8 cellular contexts compared by ENCODE assay signal in genomic region chr9:14251146-14252071, GRCh38.
DNase-seq lines count a peak whose midpoint lies in the region.

No MANE protein-coding gene starts in this region.

- H2AK5ac ChIP-seq in mesenchymal stem cell (ENCODE audit: low read length, severe bottlenecking) = no peak overlapping the region

- peaks cover 27% of the 10 kb centered on the region for H3K79me1 ChIP-seq in mesenchymal stem cell (replicated peaks; ENCODE audit: low read length, poor library complexity, severe bottlenecking)

- H4K8ac ChIP-seq in mesenchymal stem cell (ENCODE audit: low read length) = no peak overlapping the region

- H2BK120ac ChIP-seq in mesenchymal stem cell (ENCODE audit: low read depth, low read length) = no peak overlapping the region

- no peak overlapping the region for H2AFZ ChIP-seq in mesenchymal stem cell (ENCODE audit: low read depth, low read length)

- H3K9ac ChIP-seq in duodenal mucosa (ENCODE audit: low read depth in 1 of 2, low read length in 2 of 2) (no peak overlapping the region), mesenchymal stem cell (ENCODE audit: low read length) (peak overlapping the region; percentile 70)

- WGBS in mesenchymal stem cell = 51% methylated on average over 8 of the region's 10 CpGs

- no peak overlapping the region for H2BK5ac ChIP-seq in mesenchymal stem cell (ENCODE audit: low read depth, low read length, poor library complexity, severe bottlenecking)

- H3K4me1 ChIP-seq in duodenal mucosa (ENCODE audit: control insufficient read depth in 1 of 2, insufficient read depth in 2 of 2, low read length in 2 of 2) (peaks cover 12 to 22% of the 10 kb centered on the region in 2 donors), mesenchymal stem cell (ENCODE audit: control insufficient read depth, insufficient read depth, low read depth, low read length) (peaks cover 3% of the 10 kb centered on the region)

- H3K14ac ChIP-seq in mesenchymal stem cell (ENCODE audit: low read length in 2 of 2) = no peak overlapping the region

- no peaks in the 10 kb centered on the region for H3K36me3 ChIP-seq in duodenal mucosa (ENCODE audit: control insufficient read depth in 1 of 2, insufficient read depth in 2 of 2, low read length in 2 of 2)
- H3K36me3 ChIP-seq in mesenchymal stem cell (ENCODE audit: control insufficient read depth in 1 of 2, insufficient read depth in 2 of 2, low read depth in 1 of 2, low read length in 2 of 2) = peaks cover 0 to 3% of the 10 kb centered on the region in 2 experiments

- H3K4ac ChIP-seq in mesenchymal stem cell (ENCODE audit: low read depth in 1 of 2, low read length in 2 of 2) = no peak overlapping the region

- H3K27ac ChIP-seq in duodenal mucosa (ENCODE audit: low read depth, low read length) (peak overlapping the region; percentile 33), mesenchymal stem cell (ENCODE audit: low read length, poor library complexity, severe bottlenecking) (peak overlapping the region; percentile 91)

- H3K4me3 ChIP-seq in duodenal mucosa (ENCODE audit: low read depth in 1 of 2, low read length in 2 of 2) (peak overlapping the region; percentile 9 to 46), mesenchymal stem cell (ENCODE audit: insufficient read depth in 1 of 2, low read depth in 1 of 2, low read length in 2 of 2) (peak overlapping the region in 1 of 2 experiments; percentile 70)

- no peaks in the 10 kb centered on the region for H3K9me3 ChIP-seq in duodenal mucosa (ENCODE audit: control insufficient read depth in 1 of 2, low read length in 2 of 2)
- H3K9me3 ChIP-seq in mesenchymal stem cell (ENCODE audit: control insufficient read depth, low read length) = no peaks in the 10 kb centered on the region

- H3K4me2 ChIP-seq in mesenchymal stem cell (ENCODE audit: low read length, poor library complexity, severe bottlenecking) = peak overlapping the region; percentile 64

- H3K27me3 ChIP-seq in duodenal mucosa (ENCODE audit: control insufficient read depth in 1 of 2, insufficient read depth in 2 of 2, low read length in 2 of 2) (no peaks in the 10 kb centered on the region), mesenchymal stem cell (ENCODE audit: control insufficient read depth in 1 of 2, insufficient read depth in 1 of 2, low read length in 2 of 2) (no peaks in the 10 kb centered on the region)

- DNase-seq in DMS 273 treated with DMSO at 0.1 percent for 48 hours (lab: John Stamatoyannopoulos, UW) = peak; percentile 79
- peak; percentile 100 for DNase-seq in NCI-H446 (lab: John Stamatoyannopoulos, UW)
- peak; percentile 21 for DNase-seq in mesenchymal stem cell
- no peak for DNase-seq in OCI-M1 (lab: John Stamatoyannopoulos, UW)
- DNase-seq in stimulated activated CD4-positive, alpha-beta T cell treated with anti-CD3 and anti-CD28 coated beads, Interleukin-15, amount 100 ng/mL, for 24 hours = no peak
- DNase-seq in 8988T = no peak
- no peak for DNase-seq in GM19238 (ENCODE audit: insufficient read length, low spot score)

- H3K18ac ChIP-seq in mesenchymal stem cell (ENCODE audit: low read depth in 1 of 2, low read length in 2 of 2) = peak overlapping the region in 1 of 2 experiments; percentile 1

- H3K23ac ChIP-seq in mesenchymal stem cell (ENCODE audit: low read length in 2 of 2) = no peak overlapping the region

- H2BK12ac ChIP-seq in mesenchymal stem cell (ENCODE audit: low read length in 2 of 2) = no peak overlapping the region

- no peak overlapping the region for H2BK15ac ChIP-seq in mesenchymal stem cell (ENCODE audit: low read depth, poor library complexity, severe bottlenecking)

- no peak overlapping the region for H4K91ac ChIP-seq in mesenchymal stem cell (ENCODE audit: low read length)

Comparison
In these comparisons a context has a peak if more than half of its experiments do, and no peak if none do; other contexts are left out.
1. DNase-seq: peak in DMS 273 treated with DMSO at 0.1 percent for 48 hours (single experiment), NCI-H446 (2 of 2) and mesenchymal stem cell (single experiment); none in OCI-M1 (single experiment), stimulated activated CD4-positive, alpha-beta T cell treated with anti-CD3 and anti-CD28 coated beads, Interleukin-15, amount 100 ng/mL, for 24 hours (single experiment), 8988T (single experiment) and GM19238 (single experiment).